ENCODE assay signal across 2 cellular contexts in the genomic region with DNA sequence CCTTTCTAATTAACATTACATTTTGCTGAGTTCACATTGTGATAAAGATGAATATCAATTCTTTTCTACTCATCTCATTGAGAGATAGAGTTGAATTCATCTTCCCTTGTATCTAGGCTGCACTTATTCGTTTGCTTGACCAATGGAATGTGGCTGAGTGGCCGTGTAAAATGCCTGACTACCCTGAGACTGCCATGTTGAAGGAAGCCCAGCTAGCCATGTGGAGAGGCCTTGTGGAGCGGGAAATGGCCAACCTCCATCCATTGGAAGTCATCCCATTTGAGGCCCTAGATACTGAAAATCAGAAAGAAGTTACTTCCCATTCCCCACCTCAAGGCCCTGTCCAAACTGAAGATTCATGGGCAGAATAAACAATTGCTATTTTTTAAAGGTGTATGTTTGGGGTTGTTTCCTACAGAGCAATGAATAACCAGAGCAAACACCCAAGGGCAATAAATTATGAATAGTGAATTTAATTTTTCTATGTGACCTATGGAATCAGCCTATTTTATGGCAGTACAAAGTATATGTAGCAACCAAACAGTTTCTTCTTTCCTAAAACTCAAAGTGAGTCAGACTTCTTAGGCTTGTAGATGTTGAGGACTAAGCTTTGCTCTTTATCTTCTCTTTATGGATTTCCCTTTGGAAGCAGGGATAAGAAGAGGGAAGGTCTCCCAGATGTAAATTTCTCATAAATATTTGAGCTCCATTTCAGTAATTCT.
TF ChIP-seq lines count a peak whose summit lies in the region.

No MANE protein-coding gene starts in this region.

TF ChIP-seq in HEK293, 187 proteins besides CTCF, POLR2A, EP300 and RAD21 (continued from another document):
- no peak for TF ChIP-seq MEIS1 (CRISPR knock-in tag; IDR thresholded peaks at IDR 0.05; ENCODE audit: borderline replicate concordance)
- TF ChIP-seq ZNF416 (tag by site-specific recombination; IDR thresholded peaks at IDR 0.05): no peak

TF ChIP-seq in H1, 55 proteins besides CTCF, POLR2A, EP300 and RAD21 (continued from another document):
- TF ChIP-seq ATF3 (IDR thresholded peaks at IDR 0.05; ENCODE audit: insufficient read depth, low read depth, low read length) (no peak), YY1 (IDR thresholded peaks at IDR 0.05; ENCODE audit: low read depth, low read length) (peak; percentile 84), E2F6 (IDR thresholded peaks at IDR 0.05) (peak; percentile 94), FOSL1 (IDR thresholded peaks at IDR 0.05; ENCODE audit: insufficient read depth, low read depth, low read length) (no peak), SRF (IDR thresholded peaks at IDR 0.05; ENCODE audit: low read depth, low read length) (no peak)
- TF ChIP-seq, protein P1, sequence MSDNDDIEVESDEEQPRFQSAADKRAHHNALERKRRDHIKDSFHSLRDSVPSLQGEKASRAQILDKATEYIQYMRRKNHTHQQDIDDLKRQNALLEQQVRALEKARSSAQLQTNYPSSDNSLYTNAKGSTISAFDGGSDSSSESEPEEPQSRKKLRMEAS (IDR thresholded peaks at IDR 0.05): peak; percentile 84
TF ChIP-seq in H1: peak in this region for 4.
